Comparison of ENCODE assay signal across 2 cellular contexts in the genomic region with DNA sequence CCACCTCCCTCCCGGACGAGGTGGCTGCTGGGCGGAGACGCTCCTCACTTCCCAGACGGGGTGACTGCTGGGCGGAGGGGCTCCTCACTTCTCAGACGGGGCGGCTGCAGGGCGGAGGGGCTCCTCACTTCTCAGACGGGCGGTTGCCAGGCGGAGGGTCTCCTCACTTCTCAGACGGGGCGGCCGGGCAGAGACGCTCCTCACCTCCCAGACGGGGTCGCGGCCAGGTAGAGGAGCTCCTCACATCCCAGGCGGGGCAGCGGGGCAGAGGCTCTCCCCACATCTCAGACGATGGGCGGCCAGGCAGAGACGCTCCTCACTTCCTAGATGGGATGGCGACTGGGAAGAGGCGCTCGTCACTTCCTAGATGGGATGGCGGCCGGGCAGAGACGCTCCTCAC. TPM values are rescaled to one million over a fixed set of nuclear protein-coding genes. Genes with fewer than 3 reads are reported as not detected.
DNase-seq lines count a peak whose midpoint lies in the region; ATAC-seq and TF ChIP-seq lines count a peak whose summit lies in the region.
"Not testable (repeated sequence)": the region's sequence is repeated elsewhere in the genome, so short reads cannot be mapped to it uniquely, and the experiment has no call there.

No MANE protein-coding gene starts in this region.

- not testable (repeated sequence) for TF ChIP-seq CTCF in chondrocyte (IDR thresholded peaks at IDR 0.05)

- DNase-seq in chondrocyte (ENCODE audit: low spot score): peak; percentile 55
- DNase-seq in left ventricle myocardium superior: peak; percentile 28

- H3K27me3 Mint-ChIP-seq in chondrocyte (ENCODE audit: low read depth): not testable (repeated sequence)

- intact Hi-C loops in left ventricle myocardium superior (cut with micrococcal nuclease): not testable (repeated sequence)

- H3K27ac Mint-ChIP-seq in chondrocyte (ENCODE audit: unreplicated experiment): not testable (repeated sequence)

- not testable (repeated sequence) for ATAC-seq in left ventricle myocardium superior

- H3K4me3 Mint-ChIP-seq in chondrocyte (ENCODE audit: unreplicated experiment): not testable (repeated sequence)

- H3K4me1 Mint-ChIP-seq in chondrocyte (ENCODE audit: low read depth): not testable (repeated sequence)

- H3K36me3 Mint-ChIP-seq in chondrocyte (ENCODE audit: low read depth): not testable (repeated sequence)

- peaks cover 15% of the 10 kb centered on the region for H3K9me3 Mint-ChIP-seq in chondrocyte (ENCODE audit: low read depth)

RNA-seq across cellular contexts. Expression of a gene that starts 10.9 kb away (rescaled TPM):
- total RNA-seq in chondrocyte: 17.7 to 21.1 TPM (median 18.5 TPM) in 3 replicates
- 46.0 TPM for total RNA-seq in left ventricle myocardium superior
